Comparison of ENCODE assay signal across 9 cellular contexts in the genomic region with DNA sequence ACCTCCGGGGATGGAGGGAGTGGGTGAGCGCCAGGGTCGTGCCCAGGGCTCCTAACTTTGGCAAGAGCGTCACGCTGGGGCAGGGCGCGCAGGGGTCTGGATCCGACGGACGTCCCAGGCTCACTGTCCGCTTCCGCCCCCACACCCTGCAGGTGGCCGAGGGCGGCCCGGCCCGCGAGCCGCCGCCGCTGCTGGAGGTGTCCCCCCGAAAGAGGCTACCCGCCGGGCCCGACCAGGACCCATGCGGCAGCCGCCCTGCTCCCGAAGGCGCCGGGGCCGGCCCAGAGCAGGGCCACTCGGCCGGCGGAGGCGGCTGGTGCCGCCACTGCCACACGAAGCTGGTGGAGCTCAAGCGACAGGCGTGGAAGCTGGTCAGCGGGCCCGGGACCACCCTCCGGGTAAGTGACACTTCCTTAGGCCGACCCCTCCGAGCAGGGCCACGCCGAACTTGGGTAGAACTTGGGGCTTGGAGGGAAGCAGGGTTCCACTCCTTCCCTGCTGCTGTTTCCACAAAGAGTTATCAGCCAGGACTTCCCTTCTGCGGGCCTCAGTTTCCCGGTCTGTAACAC. TPM values are rescaled to one million over a fixed set of nuclear protein-coding genes. Genes with fewer than 3 reads are reported as not detected.
A peak's percentile ranks its signal among the peaks of the same experiment; 100 is the strongest.
DNase-seq lines count a peak whose midpoint lies in the region; ATAC-seq, FAIRE-seq and TF ChIP-seq lines count a peak whose summit lies in the region.
"Had no signal": no experiment of that assay in that cellular context is flagged by ENCODE, and none has a peak within 500 bp of the region (broad histone marks: within the 10 kb centered on the region; RNA-seq: fewer than 3 reads in every experiment).

No MANE protein-coding gene starts in this region.

- H4K20me1 ChIP-seq in BLaER1 treated with 17β-estradiol and CSF1 and Interleukin-3, amounts not matched to agents 10 nM and 100 nM = peaks cover 0 to 73% (median 66%) of the 10 kb centered on the region in 11 experiments; a peak in 18 of 22 replicates

- H3K4me1 ChIP-seq in BLaER1 treated with 17β-estradiol and CSF1 and Interleukin-3, amounts not matched to agents 10 nM and 100 nM = peaks cover 34 to 91% (median 75%) of the 10 kb centered on the region in 10 experiments; a peak in 19 of 20 replicates
- H3K4me1 ChIP-seq in right atrium auricular region = peaks cover 0 to 50% of the 10 kb centered on the region in 2 donors
- H3K4me1 ChIP-seq in parathyroid adenoma = peaks cover 6% of the 10 kb centered on the region

- peaks cover 0 to 5% (median 0%) of the 10 kb centered on the region in 11 experiments; a peak in 1 of 22 replicates for H3K36me3 ChIP-seq in BLaER1 treated with 17β-estradiol and CSF1 and Interleukin-3, amounts not matched to agents 10 nM and 100 nM
- H3K36me3 ChIP-seq in SK-N-MC (ENCODE audit: insufficient read depth, low read length) (no peaks in the 10 kb centered on the region), right atrium auricular region (no peaks in the 10 kb centered on the region), parathyroid adenoma (ENCODE audit: control insufficient read depth, insufficient read depth, low read length) (no peaks in the 10 kb centered on the region)

- H3K27ac ChIP-seq in BLaER1 treated with 17β-estradiol and CSF1 and Interleukin-3, amounts not matched to agents 10 nM and 100 nM = peak overlapping the region in 8 of 11 experiments; percentile 60 to 74 (median 70); a peak in 15 of 22 replicates
- H3K27ac ChIP-seq in SK-N-MC (no peak overlapping the region), right atrium auricular region (peak overlapping the region; percentile 1 to 66), parathyroid adenoma (no peak overlapping the region)

- peak overlapping the region; percentile 75 for H2AFZ ChIP-seq in parathyroid adenoma

- no peak for DNase-seq in SK-N-MC (ENCODE audit: low read depth, low spot score)
- no peak for DNase-seq in right atrium auricular region (ENCODE audit: low spot score)
- DNase-seq in NOMO-1 treated with DMSO at 0.1 percent for 48 hours (lab: John Stamatoyannopoulos, UW; ENCODE audit: unreplicated experiment) = no peak
- DNase-seq in RCC 7860 (ENCODE audit: low spot score) = no peak
- DNase-seq in stimulated activated CD4-positive, alpha-beta T cell treated with anti-CD3 and anti-CD28 coated beads, Interleukin-15, amount 100 ng/mL, for 24 hours = no peak
- DNase-seq: DMS153 had no signal

- no peaks in the 10 kb centered on the region for H3K9me3 ChIP-seq in BLaER1 treated with 17β-estradiol and CSF1 and Interleukin-3, amounts not matched to agents 10 nM and 100 nM (replicated peaks in 1 of 11)
- H3K9me3 ChIP-seq in SK-N-MC (ENCODE audit: low read depth, low read length) = no peaks in the 10 kb centered on the region
- H3K9me3 ChIP-seq in right atrium auricular region = no peaks in the 10 kb centered on the region
- no peaks in the 10 kb centered on the region for H3K9me3 ChIP-seq in parathyroid adenoma (ENCODE audit: control insufficient read depth, low read length)

- H3K27me3 ChIP-seq in BLaER1 treated with 17β-estradiol and CSF1 and Interleukin-3, amounts not matched to agents 10 nM and 100 nM = peaks cover 28 to 53% (median 38%) of the 10 kb centered on the region in 11 experiments
- H3K27me3 ChIP-seq in right atrium auricular region (peaks cover 0 to 14% of the 10 kb centered on the region in 2 donors), parathyroid adenoma (ENCODE audit: control insufficient read depth, insufficient read depth, low read length) (peaks cover 7% of the 10 kb centered on the region)

- ATAC-seq in GM18868 (IDR thresholded peaks at IDR 0.05; ENCODE audit: unreplicated experiment) = no peak

- peak overlapping the region; percentile 96 to 100 (median 100) for H3K4me2 ChIP-seq in BLaER1 treated with 17β-estradiol and CSF1 and Interleukin-3, amounts not matched to agents 10 nM and 100 nM
- H3K4me2 ChIP-seq in parathyroid adenoma (ENCODE audit: low read length) = peak overlapping the region; percentile 86

- no peak for TF ChIP-seq CTCF in right atrium auricular region (IDR thresholded peaks at IDR 0.05)
- TF ChIP-seq CTCF in parathyroid adenoma (IDR thresholded peaks at IDR 0.05) = no peak

- peak overlapping the region; percentile 62 to 85 (median 78); a peak in 20 of 22 replicates for H3K9ac ChIP-seq in BLaER1 treated with 17β-estradiol and CSF1 and Interleukin-3, amounts not matched to agents 10 nM and 100 nM
- H3K9ac ChIP-seq in SK-N-MC (ENCODE audit: insufficient read length) (peak overlapping the region; percentile 72), parathyroid adenoma (no peak overlapping the region)

- H3K4me3 ChIP-seq in BLaER1 treated with 17β-estradiol and CSF1 and Interleukin-3, amounts not matched to agents 10 nM and 100 nM = peak overlapping the region; percentile 65 to 83 (median 72)
- peak overlapping the region; percentile 82 for H3K4me3 ChIP-seq in SK-N-MC
- peak overlapping the region; percentile 50 to 64 for H3K4me3 ChIP-seq in right atrium auricular region
- H3K4me3 ChIP-seq in parathyroid adenoma (ENCODE audit: low read depth, low read length) = no peak overlapping the region

- no peaks in the 10 kb centered on the region for H3K79me2 ChIP-seq in parathyroid adenoma

- no peak for FAIRE-seq in RCC 7860 (lab: Jason Lieb, UNC)

RNA-seq across cellular contexts. Expression of a gene that starts 0.6 kb away (rescaled TPM):
- 10 to 100 TPM in 1 of 2 donors, 1 to 10 TPM in 1; 5.6 to 14.1 TPM for total RNA-seq in right atrium auricular region

RNA-seq across cellular contexts. Expression of a gene that starts 53.5 kb away (rescaled TPM):
- total RNA-seq in right atrium auricular region = 100 to 1,000 TPM in 1 of 2 donors, 10 to 100 TPM in 1; 78.5 to 161 TPM

Comparison
In these comparisons a context has a peak if more than half of its experiments do, and no peak if none do; other contexts are left out.
1. H3K27ac ChIP-seq: peak in BLaER1 treated with 17β-estradiol and CSF1 and Interleukin-3, amounts not matched to agents 10 nM and 100 nM (8 of 11) and right atrium auricular region (2 of 2); none in SK-N-MC (single experiment) and parathyroid adenoma (single experiment).